Comparison of ENCODE assay signal across 12 cellular contexts in the genomic region with DNA sequence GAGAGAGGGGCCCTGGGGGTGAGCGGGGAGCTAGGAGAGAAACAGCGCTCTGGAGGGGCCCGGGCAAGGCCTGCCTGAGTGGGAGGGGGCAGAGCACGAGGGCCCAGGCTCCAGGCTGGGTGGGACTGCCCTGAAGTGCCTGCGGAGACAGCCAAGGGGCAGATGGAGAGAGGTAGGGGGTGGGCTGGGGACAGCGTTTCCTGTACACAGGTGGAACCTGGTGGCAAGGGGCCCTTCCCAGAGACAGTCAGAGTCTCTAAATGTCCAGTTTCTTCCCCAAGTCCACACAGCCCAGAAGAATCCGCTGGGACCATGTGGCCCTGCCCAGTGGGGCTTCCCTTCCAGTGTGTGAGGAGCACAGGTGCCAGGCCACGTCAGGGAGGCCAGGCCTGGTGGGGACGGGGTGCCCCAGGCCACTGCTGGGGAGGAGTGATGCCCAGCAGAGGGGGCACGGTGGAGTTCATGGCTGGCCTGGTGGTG. TPM values are rescaled to one million over a fixed set of nuclear protein-coding genes. Genes with fewer than 3 reads are reported as not detected.
DNase-seq lines count a peak whose midpoint lies in the region; ATAC-seq and TF ChIP-seq lines count a peak whose summit lies in the region.
"Had no signal": no experiment of that assay in that cellular context is flagged by ENCODE, and none has a peak within 500 bp of the region (broad histone marks: within the 10 kb centered on the region; RNA-seq: fewer than 3 reads in every experiment).

No MANE protein-coding gene starts in this region.

- H3K27ac ChIP-seq in left lung: no peak overlapping the region
- H3K27ac ChIP-seq: breast epithelium, prostate gland had no signal

- H3K9me3 ChIP-seq in left lung: no peaks in the 10 kb centered on the region
- H3K9me3 ChIP-seq: breast epithelium, prostate gland had no signal

- H3K4me1 ChIP-seq in left lung: peaks cover 0 to 68% of the 10 kb centered on the region in 2 donors
- H3K4me1 ChIP-seq: breast epithelium, prostate gland had no signal

- H3K27me3 ChIP-seq in left lung: peaks cover 0 to 31% of the 10 kb centered on the region in 2 donors
- H3K27me3 ChIP-seq: breast epithelium had no signal

- TF ChIP-seq CTCF in left lung (IDR thresholded peaks at IDR 0.05): no peak

- no peak overlapping the region for H3K4me3 ChIP-seq in left lung
- H3K4me3 ChIP-seq: breast epithelium, prostate gland had no signal

- H3K9me3 Mint-ChIP-seq in activated CD8-positive, alpha-beta T cell treated with anti-CD3 and anti-CD28 coated beads, Interleukin-2, amount 10 ng/mL, durations not matched to agents 7 days and 5 days (ENCODE audit: insufficient read depth): peaks cover 3% of the 10 kb centered on the region

- no peak overlapping the region for H3K4me3 Mint-ChIP-seq in activated CD8-positive, alpha-beta T cell treated with anti-CD3 and anti-CD28 coated beads, Interleukin-2, amount 10 ng/mL, durations not matched to agents 7 days and 5 days

- intact Hi-C loops in left lung (cut with DNase I): no loop called here

- H3K36me3 ChIP-seq in left lung: no peaks in the 10 kb centered on the region
- H3K36me3 ChIP-seq: breast epithelium, prostate gland had no signal

- peaks cover 87% of the 10 kb centered on the region for H3K4me1 Mint-ChIP-seq in activated CD8-positive, alpha-beta T cell treated with anti-CD3 and anti-CD28 coated beads, Interleukin-2, amount 10 ng/mL, durations not matched to agents 7 days and 5 days (ENCODE audit: low read depth)

- CTCF ChIA-PET in activated CD8-positive, alpha-beta T cell treated with anti-CD3 and anti-CD28 coated beads, Interleukin-2, amount 10 ng/mL, durations not matched to agents 7 days and 5 days (lab: Charles Lee): interaction anchor here (1.5 to 2.7 kb wide), 3 partner anchors 11 to 63 kb away, joined by 4 to 25 read pairs (median 22); no protein-coding TSS in a partner anchor

- POLR2A ChIA-PET in activated CD8-positive, alpha-beta T cell treated with anti-CD3 and anti-CD28 coated beads, Interleukin-2, amount 10 ng/mL, durations not matched to agents 7 days and 5 days (lab: Charles Lee): no interaction called here

- peak overlapping the region; percentile 92 for H3K27ac Mint-ChIP-seq in activated CD8-positive, alpha-beta T cell treated with anti-CD3 and anti-CD28 coated beads, Interleukin-2, amount 10 ng/mL, durations not matched to agents 7 days and 5 days

- peaks cover 33% of the 10 kb centered on the region for H3K36me3 Mint-ChIP-seq in activated CD8-positive, alpha-beta T cell treated with anti-CD3 and anti-CD28 coated beads, Interleukin-2, amount 10 ng/mL, durations not matched to agents 7 days and 5 days (ENCODE audit: low read depth)

- ATAC-seq in activated CD8-positive, alpha-beta T cell treated with anti-CD3 and anti-CD28 coated beads, Interleukin-2, amount 10 ng/mL, durations not matched to agents 7 days and 5 days: no peak
- ATAC-seq in left lung (no peak), HG03521 (IDR thresholded peaks at IDR 0.05; ENCODE audit: unreplicated experiment) (no peak)

- DNase-seq in stimulated activated CD4-positive, alpha-beta T cell treated with anti-CD3 and anti-CD28 coated beads, Interleukin-15, amount 100 ng/mL, for 24 hours: peak; percentile 13
- no peak for DNase-seq in stimulated activated CD4-positive, alpha-beta T cell treated with anti-CD3 and anti-CD28 coated beads, Interleukin-1b, Interleukin-23, amount 100 ng/mL, for 48 hours
- DNase-seq in activated CD8-positive, alpha-beta T cell treated with anti-CD3 and anti-CD28 coated beads, Interleukin-2, amount 10 ng/mL, durations not matched to agents 7 days and 5 days: no peak
- DNase-seq in left lung (peak; percentile 29 to 77), NCI-H774 (lab: John Stamatoyannopoulos, UW) (no peak), globus pallidus (ENCODE audit: low spot score) (no peak)
- DNase-seq: Karpas-422, NCI-H187 had no signal

- H3K27me3 Mint-ChIP-seq in activated CD8-positive, alpha-beta T cell treated with anti-CD3 and anti-CD28 coated beads, Interleukin-2, amount 10 ng/mL, durations not matched to agents 7 days and 5 days (ENCODE audit: low read depth): no peaks in the 10 kb centered on the region

RNA-seq across cellular contexts. Expression of a gene that starts 1.7 kb away (rescaled TPM):
- 10 to 100 TPM; 21.6 to 23.8 TPM for total RNA-seq in activated CD8-positive, alpha-beta T cell treated with anti-CD3 and anti-CD28 coated beads, Interleukin-2, amount 10 ng/mL, durations not matched to agents 7 days and 5 days
- 1 to 10 TPM; 1.1 to 6.0 TPM for total RNA-seq in left lung

RNA-seq across cellular contexts. Expression of a gene that starts 37.0 kb away (rescaled TPM):
- total RNA-seq in activated CD8-positive, alpha-beta T cell treated with anti-CD3 and anti-CD28 coated beads, Interleukin-2, amount 10 ng/mL, durations not matched to agents 7 days and 5 days: 10 to 100 TPM; 53.0 to 61.2 TPM
- 10 to 100 TPM; 31.2 to 31.9 TPM for total RNA-seq in left lung

RNA-seq across cellular contexts. Expression of a gene that starts 55.3 kb away (rescaled TPM):
- 100 to 1,000 TPM; 110 to 113 TPM for total RNA-seq in activated CD8-positive, alpha-beta T cell treated with anti-CD3 and anti-CD28 coated beads, Interleukin-2, amount 10 ng/mL, durations not matched to agents 7 days and 5 days
- 10 to 100 TPM; 89.3 to 99.2 TPM for total RNA-seq in left lung

RNA-seq across cellular contexts. Expression of a gene that starts 59.1 kb away (rescaled TPM):
- not detected for total RNA-seq in activated CD8-positive, alpha-beta T cell treated with anti-CD3 and anti-CD28 coated beads, Interleukin-2, amount 10 ng/mL, durations not matched to agents 7 days and 5 days
- total RNA-seq in left lung: not detected
- total RNA-seq: breast epithelium, frontal cortex, prostate gland had no signal

Comparison
In these comparisons a context has a peak if more than half of its experiments do, and no peak if none do; other contexts are left out.
1. DNase-seq: peak in stimulated activated CD4-positive, alpha-beta T cell treated with anti-CD3 and anti-CD28 coated beads, Interleukin-15, amount 100 ng/mL, for 24 hours (single experiment) and left lung (2 of 2); none in stimulated activated CD4-positive, alpha-beta T cell treated with anti-CD3 and anti-CD28 coated beads, Interleukin-1b, Interleukin-23, amount 100 ng/mL, for 48 hours (single experiment), activated CD8-positive, alpha-beta T cell treated with anti-CD3 and anti-CD28 coated beads, Interleukin-2, amount 10 ng/mL, durations not matched to agents 7 days and 5 days (single experiment), NCI-H774 (single experiment) and globus pallidus (single experiment).